In genomic region chr19:28424041-28424440, GRCh38 we compare ENCODE assay signal across 16 cellular contexts.
"Had no signal": no experiment of that assay in that cellular context is flagged by ENCODE, and none has a peak within 500 bp of the region (broad histone marks: within the 10 kb centered on the region; RNA-seq: fewer than 3 reads in every experiment).

No MANE protein-coding gene starts in this region.

- H3K36me3 ChIP-seq: breast epithelium, esophagus squamous epithelium, suprapubic skin, upper lobe of left lung had no signal

- H3K27ac ChIP-seq: breast epithelium, esophagus squamous epithelium, suprapubic skin, upper lobe of left lung had no signal

- H3K4me3 ChIP-seq: breast epithelium, esophagus squamous epithelium, suprapubic skin, upper lobe of left lung had no signal

- H3K9me3 ChIP-seq: breast epithelium, suprapubic skin, upper lobe of left lung had no signal

- H3K27me3 ChIP-seq: esophagus squamous epithelium, upper lobe of left lung had no signal

- ATAC-seq: natural killer cell had no signal

- FAIRE-seq: endometrium had no signal

- DNase-seq: activated CD4-positive, alpha-beta T cell treated with anti-CD3 and anti-CD28 coated beads, Interleukin-2, amount 50 U/mL, for 48 hours; activated gamma-delta T cell treated with Interleukin-2 at 50 U/mL for 16 hours; activated naive CD8-positive, alpha-beta T cell treated with anti-CD3 and anti-CD28 coated beads for 36 hours; activated T-cell treated with anti-CD3 and anti-CD28 coated beads, Interleukin-2, amount 50 U/mL, for 48 hours; anterior cingulate cortex; esophagus squamous epithelium; foreskin melanocyte; head of caudate nucleus; natural killer cell; stimulated activated CD4-positive, alpha-beta T cell treated with anti-CD3 and anti-CD28 coated beads, Interleukin-2, amount 100 ng/mL, for 48 hours; stimulated activated naive CD4-positive, alpha-beta T cell treated with Interleukin-2 at 50 U/mL for 16 hours; T-helper 2 cell; upper lobe of left lung had no signal

- H3K4me1 ChIP-seq: breast epithelium, esophagus squamous epithelium, suprapubic skin, upper lobe of left lung had no signal
